In the genomic region with DNA sequence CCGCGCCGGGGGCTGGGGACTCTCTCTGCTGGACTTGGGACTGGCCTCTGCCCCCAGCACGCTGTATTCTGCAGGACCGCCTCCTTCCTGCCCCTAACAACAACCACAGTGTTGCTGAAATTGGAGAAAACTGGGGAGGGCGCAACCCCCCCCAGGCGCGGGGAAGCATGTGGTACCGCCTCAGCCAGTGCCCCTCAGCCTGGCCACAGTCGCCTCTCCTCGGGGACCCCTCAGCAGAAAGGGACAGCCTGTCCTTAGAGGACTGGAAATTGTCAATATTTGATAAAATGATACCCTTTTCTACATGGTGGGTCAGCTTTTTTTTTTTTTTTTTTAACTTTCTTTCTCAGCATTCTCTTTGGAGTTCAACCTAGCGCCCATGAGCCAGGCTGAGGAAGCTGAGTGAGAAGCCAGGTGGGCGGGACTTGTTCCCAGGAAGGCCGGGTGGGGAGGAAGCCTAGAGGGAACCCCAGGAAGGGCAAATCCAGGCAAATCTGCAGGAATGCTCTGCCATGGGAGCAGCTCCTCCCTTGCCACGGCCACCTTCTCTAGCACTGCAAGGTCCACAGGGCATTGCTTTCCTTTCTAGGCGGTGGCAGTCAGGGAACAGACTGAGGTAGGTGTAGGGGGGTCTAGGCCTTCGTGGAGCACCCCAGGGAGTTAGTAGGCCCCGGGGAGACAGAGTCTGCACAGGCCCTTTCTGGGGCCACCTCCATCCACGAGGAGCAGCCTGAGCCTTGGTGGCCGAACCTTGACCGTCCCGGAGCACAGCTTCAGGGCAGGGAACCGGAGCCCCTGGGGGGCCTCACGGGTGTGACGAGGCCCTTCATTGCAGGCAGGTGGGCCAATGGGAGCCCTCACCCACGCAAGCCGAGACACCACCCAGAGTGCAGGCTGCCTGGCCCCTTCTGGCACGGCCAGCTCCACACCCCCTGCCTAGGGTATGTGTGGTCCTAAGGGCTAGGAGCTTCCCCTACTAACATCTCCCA, we compare ENCODE assay signal across 1 cellular context.
TF ChIP-seq lines count a peak whose summit lies in the region.

No MANE protein-coding gene starts in this region.

TF ChIP-seq in HepG2, 621 proteins besides CTCF, POLR2A, EP300 and RAD21 (continued from another document and continues in another):
- TF ChIP-seq ARNTL (CRISPR knock-in tag; IDR thresholded peaks at IDR 0.05) (peak; percentile 61; the same call in 1 of the 2 replicates), ATF7 (IDR thresholded peaks at IDR 0.05) (no peak), ATF7 (CRISPR knock-in tag; IDR thresholded peaks at IDR 0.05) (no peak; the same call in 1 of the 2 replicates), SOX5 (CRISPR knock-in tag; IDR thresholded peaks at IDR 0.05; ENCODE audit: borderline replicate concordance) (0 out of 2 replicates have a peak, but pooled peaks have one; percentile 9), CCDC6 (CRISPR knock-in tag; IDR thresholded peaks at IDR 0.05) (peak; percentile 56; the same call in 1 of the 2 replicates), FOXP1 (IDR thresholded peaks at IDR 0.05) (no peak), FOXP1 (CRISPR knock-in tag; IDR thresholded peaks at IDR 0.05) (peak; percentile 67), ZNF839 (CRISPR knock-in tag; IDR thresholded peaks at IDR 0.05; ENCODE audit: borderline replicate concordance) (no peak), NCOR1 (IDR thresholded peaks at IDR 0.05; ENCODE audit: borderline replicate concordance, low read length) (peak; percentile 63; the same call in 1 of the 2 replicates), ZNF788 (CRISPR knock-in tag; IDR thresholded peaks at IDR 0.05; ENCODE audit: borderline replicate concordance) (no peak), ZNF264 (CRISPR knock-in tag; IDR thresholded peaks at IDR 0.05) (no peak), RFX5 (IDR thresholded peaks at IDR 0.05; ENCODE audit: low read depth, low read length) (no peak), ZNF652 (CRISPR knock-in tag; IDR thresholded peaks at IDR 0.05; ENCODE audit: borderline replicate concordance, low read depth) (no peak), NR2F1 (CRISPR knock-in tag; IDR thresholded peaks at IDR 0.05) (no peak), KMT2A (CRISPR knock-in tag; IDR thresholded peaks at IDR 0.05) (0 out of 2 replicates have a peak, but pooled peaks have one; percentile 46), MED1 (CRISPR knock-in tag; IDR thresholded peaks at IDR 0.05) (peak; percentile 60), MXD4 (CRISPR knock-in tag; IDR thresholded peaks at IDR 0.05) (no peak), ZC3H13 (CRISPR knock-in tag; IDR thresholded peaks at IDR 0.05) (no peak), ZNF660 (CRISPR knock-in tag; IDR thresholded peaks at IDR 0.05; ENCODE audit: borderline replicate concordance, low read depth) (no peak), ZNF879 (CRISPR knock-in tag; IDR thresholded peaks at IDR 0.05) (no peak), ZNF547 (CRISPR knock-in tag; IDR thresholded peaks at IDR 0.05) (0 out of 2 replicates have a peak, but pooled peaks have one; percentile 36), SALL1 (CRISPR knock-in tag; IDR thresholded peaks at IDR 0.05) (peak; percentile 71), LCORL (IDR thresholded peaks at IDR 0.05) (no peak), LCORL (CRISPR knock-in tag; IDR thresholded peaks at IDR 0.05) (peak; percentile 70; the same call in 1 of the 2 replicates), CHCHD3 (CRISPR knock-in tag; IDR thresholded peaks at IDR 0.05) (no peak), ZNF331 (CRISPR knock-in tag; IDR thresholded peaks at IDR 0.05) (no peak), ZNF17 (CRISPR knock-in tag; IDR thresholded peaks at IDR 0.05) (0 out of 2 replicates have a peak, but pooled peaks have one; percentile 14), ZNF558 (CRISPR knock-in tag; IDR thresholded peaks at IDR 0.05; ENCODE audit: borderline replicate concordance) (no peak), ETV5 (CRISPR knock-in tag; IDR thresholded peaks at IDR 0.05; ENCODE audit: borderline replicate concordance) (peak; percentile 54; the same call in 1 of the 2 replicates), ZNF543 (CRISPR knock-in tag; IDR thresholded peaks at IDR 0.05) (peak; percentile 61; the same call in 1 of the 2 replicates)
- TF ChIP-seq, protein P1, sequence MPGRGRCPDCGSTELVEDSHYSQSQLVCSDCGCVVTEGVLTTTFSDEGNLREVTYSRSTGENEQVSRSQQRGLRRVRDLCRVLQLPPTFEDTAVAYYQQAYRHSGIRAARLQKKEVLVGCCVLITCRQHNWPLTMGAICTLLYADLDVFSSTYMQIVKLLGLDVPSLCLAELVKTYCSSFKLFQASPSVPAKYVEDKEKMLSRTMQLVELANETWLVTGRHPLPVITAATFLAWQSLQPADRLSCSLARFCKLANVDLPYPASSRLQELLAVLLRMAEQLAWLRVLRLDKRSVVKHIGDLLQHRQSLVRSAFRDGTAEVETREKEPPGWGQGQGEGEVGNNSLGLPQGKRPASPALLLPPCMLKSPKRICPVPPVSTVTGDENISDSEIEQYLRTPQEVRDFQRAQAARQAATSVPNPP (CRISPR knock-in tag; IDR thresholded peaks at IDR 0.05), result no peak
- TF ChIP-seq, protein P2, sequence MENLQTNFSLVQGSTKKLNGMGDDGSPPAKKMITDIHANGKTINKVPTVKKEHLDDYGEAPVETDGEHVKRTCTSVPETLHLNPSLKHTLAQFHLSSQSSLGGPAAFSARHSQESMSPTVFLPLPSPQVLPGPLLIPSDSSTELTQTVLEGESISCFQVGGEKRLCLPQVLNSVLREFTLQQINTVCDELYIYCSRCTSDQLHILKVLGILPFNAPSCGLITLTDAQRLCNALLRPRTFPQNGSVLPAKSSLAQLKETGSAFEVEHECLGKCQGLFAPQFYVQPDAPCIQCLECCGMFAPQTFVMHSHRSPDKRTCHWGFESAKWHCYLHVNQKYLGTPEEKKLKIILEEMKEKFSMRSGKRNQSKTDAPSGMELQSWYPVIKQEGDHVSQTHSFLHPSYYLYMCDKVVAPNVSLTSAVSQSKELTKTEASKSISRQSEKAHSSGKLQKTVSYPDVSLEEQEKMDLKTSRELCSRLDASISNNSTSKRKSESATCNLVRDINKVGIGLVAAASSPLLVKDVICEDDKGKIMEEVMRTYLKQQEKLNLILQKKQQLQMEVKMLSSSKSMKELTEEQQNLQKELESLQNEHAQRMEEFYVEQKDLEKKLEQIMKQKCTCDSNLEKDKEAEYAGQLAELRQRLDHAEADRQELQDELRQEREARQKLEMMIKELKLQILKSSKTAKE (CRISPR knock-in tag; IDR thresholded peaks at IDR 0.05; ENCODE audit: borderline replicate concordance), result 0 out of 2 replicates have a peak, but pooled peaks have one; percentile 30
- TF ChIP-seq, protein P3, sequence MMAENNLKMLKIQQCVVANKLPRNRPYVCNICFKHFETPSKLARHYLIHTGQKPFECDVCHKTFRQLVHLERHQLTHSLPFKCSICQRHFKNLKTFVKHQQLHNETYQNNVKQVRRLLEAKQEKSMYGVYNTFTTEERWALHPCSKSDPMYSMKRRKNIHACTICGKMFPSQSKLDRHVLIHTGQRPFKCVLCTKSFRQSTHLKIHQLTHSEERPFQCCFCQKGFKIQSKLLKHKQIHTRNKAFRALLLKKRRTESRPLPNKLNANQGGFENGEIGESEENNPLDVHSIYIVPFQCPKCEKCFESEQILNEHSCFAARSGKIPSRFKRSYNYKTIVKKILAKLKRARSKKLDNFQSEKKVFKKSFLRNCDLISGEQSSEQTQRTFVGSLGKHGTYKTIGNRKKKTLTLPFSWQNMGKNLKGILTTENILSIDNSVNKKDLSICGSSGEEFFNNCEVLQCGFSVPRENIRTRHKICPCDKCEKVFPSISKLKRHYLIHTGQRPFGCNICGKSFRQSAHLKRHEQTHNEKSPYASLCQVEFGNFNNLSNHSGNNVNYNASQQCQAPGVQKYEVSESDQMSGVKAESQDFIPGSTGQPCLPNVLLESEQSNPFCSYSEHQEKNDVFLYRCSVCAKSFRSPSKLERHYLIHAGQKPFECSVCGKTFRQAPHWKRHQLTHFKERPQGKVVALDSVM (CRISPR knock-in tag; IDR thresholded peaks at IDR 0.05), result no peak
- TF ChIP-seq, protein P4, sequence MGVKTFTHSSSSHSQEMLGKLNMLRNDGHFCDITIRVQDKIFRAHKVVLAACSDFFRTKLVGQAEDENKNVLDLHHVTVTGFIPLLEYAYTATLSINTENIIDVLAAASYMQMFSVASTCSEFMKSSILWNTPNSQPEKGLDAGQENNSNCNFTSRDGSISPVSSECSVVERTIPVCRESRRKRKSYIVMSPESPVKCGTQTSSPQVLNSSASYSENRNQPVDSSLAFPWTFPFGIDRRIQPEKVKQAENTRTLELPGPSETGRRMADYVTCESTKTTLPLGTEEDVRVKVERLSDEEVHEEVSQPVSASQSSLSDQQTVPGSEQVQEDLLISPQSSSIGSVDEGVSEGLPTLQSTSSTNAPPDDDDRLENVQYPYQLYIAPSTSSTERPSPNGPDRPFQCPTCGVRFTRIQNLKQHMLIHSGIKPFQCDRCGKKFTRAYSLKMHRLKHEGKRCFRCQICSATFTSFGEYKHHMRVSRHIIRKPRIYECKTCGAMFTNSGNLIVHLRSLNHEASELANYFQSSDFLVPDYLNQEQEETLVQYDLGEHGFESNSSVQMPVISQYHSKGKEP (CRISPR knock-in tag; IDR thresholded peaks at IDR 0.05), result no peak
- TF ChIP-seq, protein P5, sequence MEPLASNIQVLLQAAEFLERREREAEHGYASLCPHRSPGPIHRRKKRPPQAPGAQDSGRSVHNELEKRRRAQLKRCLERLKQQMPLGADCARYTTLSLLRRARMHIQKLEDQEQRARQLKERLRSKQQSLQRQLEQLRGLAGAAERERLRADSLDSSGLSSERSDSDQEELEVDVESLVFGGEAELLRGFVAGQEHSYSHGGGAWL (CRISPR knock-in tag; IDR thresholded peaks at IDR 0.05), result no peak
- TF ChIP-seq, protein P6, sequence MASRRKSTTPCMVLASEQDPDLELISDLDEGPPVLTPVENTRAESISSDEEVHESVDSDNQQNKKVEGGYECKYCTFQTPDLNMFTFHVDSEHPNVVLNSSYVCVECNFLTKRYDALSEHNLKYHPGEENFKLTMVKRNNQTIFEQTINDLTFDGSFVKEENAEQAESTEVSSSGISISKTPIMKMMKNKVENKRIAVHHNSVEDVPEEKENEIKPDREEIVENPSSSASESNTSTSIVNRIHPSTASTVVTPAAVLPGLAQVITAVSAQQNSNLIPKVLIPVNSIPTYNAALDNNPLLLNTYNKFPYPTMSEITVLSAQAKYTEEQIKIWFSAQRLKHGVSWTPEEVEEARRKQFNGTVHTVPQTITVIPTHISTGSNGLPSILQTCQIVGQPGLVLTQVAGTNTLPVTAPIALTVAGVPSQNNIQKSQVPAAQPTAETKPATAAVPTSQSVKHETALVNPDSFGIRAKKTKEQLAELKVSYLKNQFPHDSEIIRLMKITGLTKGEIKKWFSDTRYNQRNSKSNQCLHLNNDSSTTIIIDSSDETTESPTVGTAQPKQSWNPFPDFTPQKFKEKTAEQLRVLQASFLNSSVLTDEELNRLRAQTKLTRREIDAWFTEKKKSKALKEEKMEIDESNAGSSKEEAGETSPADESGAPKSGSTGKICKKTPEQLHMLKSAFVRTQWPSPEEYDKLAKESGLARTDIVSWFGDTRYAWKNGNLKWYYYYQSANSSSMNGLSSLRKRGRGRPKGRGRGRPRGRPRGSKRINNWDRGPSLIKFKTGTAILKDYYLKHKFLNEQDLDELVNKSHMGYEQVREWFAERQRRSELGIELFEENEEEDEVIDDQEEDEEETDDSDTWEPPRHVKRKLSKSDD (CRISPR knock-in tag; IDR thresholded peaks at IDR 0.05; ENCODE audit: low read depth), result no peak
- TF ChIP-seq, protein P7, sequence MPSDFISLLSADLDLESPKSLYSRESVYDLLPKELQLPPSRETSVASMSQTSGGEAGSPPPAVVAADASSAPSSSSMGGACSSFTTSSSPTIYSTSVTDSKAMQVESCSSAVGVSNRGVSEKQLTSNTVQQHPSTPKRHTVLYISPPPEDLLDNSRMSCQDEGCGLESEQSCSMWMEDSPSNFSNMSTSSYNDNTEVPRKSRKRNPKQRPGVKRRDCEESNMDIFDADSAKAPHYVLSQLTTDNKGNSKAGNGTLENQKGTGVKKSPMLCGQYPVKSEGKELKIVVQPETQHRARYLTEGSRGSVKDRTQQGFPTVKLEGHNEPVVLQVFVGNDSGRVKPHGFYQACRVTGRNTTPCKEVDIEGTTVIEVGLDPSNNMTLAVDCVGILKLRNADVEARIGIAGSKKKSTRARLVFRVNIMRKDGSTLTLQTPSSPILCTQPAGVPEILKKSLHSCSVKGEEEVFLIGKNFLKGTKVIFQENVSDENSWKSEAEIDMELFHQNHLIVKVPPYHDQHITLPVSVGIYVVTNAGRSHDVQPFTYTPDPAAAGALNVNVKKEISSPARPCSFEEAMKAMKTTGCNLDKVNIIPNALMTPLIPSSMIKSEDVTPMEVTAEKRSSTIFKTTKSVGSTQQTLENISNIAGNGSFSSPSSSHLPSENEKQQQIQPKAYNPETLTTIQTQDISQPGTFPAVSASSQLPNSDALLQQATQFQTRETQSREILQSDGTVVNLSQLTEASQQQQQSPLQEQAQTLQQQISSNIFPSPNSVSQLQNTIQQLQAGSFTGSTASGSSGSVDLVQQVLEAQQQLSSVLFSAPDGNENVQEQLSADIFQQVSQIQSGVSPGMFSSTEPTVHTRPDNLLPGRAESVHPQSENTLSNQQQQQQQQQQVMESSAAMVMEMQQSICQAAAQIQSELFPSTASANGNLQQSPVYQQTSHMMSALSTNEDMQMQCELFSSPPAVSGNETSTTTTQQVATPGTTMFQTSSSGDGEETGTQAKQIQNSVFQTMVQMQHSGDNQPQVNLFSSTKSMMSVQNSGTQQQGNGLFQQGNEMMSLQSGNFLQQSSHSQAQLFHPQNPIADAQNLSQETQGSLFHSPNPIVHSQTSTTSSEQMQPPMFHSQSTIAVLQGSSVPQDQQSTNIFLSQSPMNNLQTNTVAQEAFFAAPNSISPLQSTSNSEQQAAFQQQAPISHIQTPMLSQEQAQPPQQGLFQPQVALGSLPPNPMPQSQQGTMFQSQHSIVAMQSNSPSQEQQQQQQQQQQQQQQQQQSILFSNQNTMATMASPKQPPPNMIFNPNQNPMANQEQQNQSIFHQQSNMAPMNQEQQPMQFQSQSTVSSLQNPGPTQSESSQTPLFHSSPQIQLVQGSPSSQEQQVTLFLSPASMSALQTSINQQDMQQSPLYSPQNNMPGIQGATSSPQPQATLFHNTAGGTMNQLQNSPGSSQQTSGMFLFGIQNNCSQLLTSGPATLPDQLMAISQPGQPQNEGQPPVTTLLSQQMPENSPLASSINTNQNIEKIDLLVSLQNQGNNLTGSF (CRISPR knock-in tag; IDR thresholded peaks at IDR 0.05), result 0 out of 2 replicates have a peak, but pooled peaks have one; percentile 10
- TF ChIP-seq, protein P8, sequence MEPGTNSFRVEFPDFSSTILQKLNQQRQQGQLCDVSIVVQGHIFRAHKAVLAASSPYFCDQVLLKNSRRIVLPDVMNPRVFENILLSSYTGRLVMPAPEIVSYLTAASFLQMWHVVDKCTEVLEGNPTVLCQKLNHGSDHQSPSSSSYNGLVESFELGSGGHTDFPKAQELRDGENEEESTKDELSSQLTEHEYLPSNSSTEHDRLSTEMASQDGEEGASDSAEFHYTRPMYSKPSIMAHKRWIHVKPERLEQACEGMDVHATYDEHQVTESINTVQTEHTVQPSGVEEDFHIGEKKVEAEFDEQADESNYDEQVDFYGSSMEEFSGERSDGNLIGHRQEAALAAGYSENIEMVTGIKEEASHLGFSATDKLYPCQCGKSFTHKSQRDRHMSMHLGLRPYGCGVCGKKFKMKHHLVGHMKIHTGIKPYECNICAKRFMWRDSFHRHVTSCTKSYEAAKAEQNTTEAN (CRISPR knock-in tag; conservative IDR thresholded peaks at IDR 0.05), result no peak
